Comparison of ENCODE assay signal across 1 cellular context in genomic region chr4:108155373-108155772, GRCh38.
TF ChIP-seq lines count a peak whose summit lies in the region.

No MANE protein-coding gene starts in this region.

TF ChIP-seq in GM23338, 12 proteins besides CTCF, POLR2A, EP300 and RAD21 (continued from another document):
- TF ChIP-seq ETS1 (IDR thresholded peaks at IDR 0.05): no peak
- TF ChIP-seq NANOG (IDR thresholded peaks at IDR 0.05; ENCODE audit: borderline replicate concordance): no peak
- no peak for TF ChIP-seq REST (IDR thresholded peaks at IDR 0.05; ENCODE audit: unreplicated experiment)
- no peak for TF ChIP-seq ZNF114 (CRISPR knock-in tag; IDR thresholded peaks at IDR 0.05)
- TF ChIP-seq ZNF331 (CRISPR knock-in tag; IDR thresholded peaks at IDR 0.05; ENCODE audit: low read depth): no peak
- no peak for TF ChIP-seq CREB1 (CRISPR knock-in tag; IDR thresholded peaks at IDR 0.05; ENCODE audit: low read depth)
- TF ChIP-seq EZH2 (IDR thresholded peaks at IDR 0.05; ENCODE audit: low read depth, unreplicated experiment): no peak
- no peak for TF ChIP-seq EZH2phosphoT487 (IDR thresholded peaks at IDR 0.05; ENCODE audit: unreplicated experiment)
